12 cellular contexts compared by ENCODE assay signal in genomic region chr17:50211249-50212120, GRCh38. TPM values are rescaled to one million over a fixed set of nuclear protein-coding genes. Genes with fewer than 3 reads are reported as not detected.
A peak's percentile ranks its signal among the peaks of the same experiment; 100 is the strongest.
DNase-seq lines count a peak whose midpoint lies in the region; ATAC-seq and TF ChIP-seq lines count a peak whose summit lies in the region.
"Had no signal": no experiment of that assay in that cellular context is flagged by ENCODE, and none has a peak within 500 bp of the region (broad histone marks: within the 10 kb centered on the region; RNA-seq: fewer than 3 reads in every experiment).

No MANE protein-coding gene starts in this region.

- CTCF ChIA-PET in HCT116 (lab: Charles Lee) = interaction anchor here (1.0 to 5.0 kb wide), 3 partner anchors 11 to 62 kb away, joined by 3 to 46 read pairs (median 3); partner anchors contain the start of gene COL1A1
- CTCF ChIA-PET in A673 (lab: Charles Lee) = interaction anchor here (3.7 kb wide), 1 partner anchor 11 kb away, joined by 25 read pairs; the partner anchor contains the start of gene COL1A1

- H4K20me1 ChIP-seq in HCT116 (ENCODE audit: insufficient read depth) = no peaks in the 10 kb centered on the region

- H3K9ac ChIP-seq in HCT116 (ENCODE audit: low read length) (no peak overlapping the region; the same call in 1 of the 2 replicates), iPS-15b (ENCODE audit: low read depth, low read length) (no peak overlapping the region)

- intact Hi-C loops in HCT116 (cut with micrococcal nuclease) (no loop called here), body of pancreas (cut with DNase I) (no loop called here), A673 (cut with micrococcal nuclease; ENCODE audit: unreplicated experiment) (no loop called here), left colon (cut with DNase I, micrococcal nuclease) (no loop called here)

- H3K4me3 ChIP-seq in HCT116 (replicated peaks in 1 of 2; ENCODE audit: low read depth in 1 of 2, low read length in 2 of 2) (no peak overlapping the region), body of pancreas (no peak overlapping the region), iPS-15b (ENCODE audit: low read depth, low read length) (peak overlapping the region; percentile 18), A673 (ENCODE audit: low read depth, low read length, poor library complexity, severe bottlenecking) (no peak overlapping the region)
- H3K4me3 ChIP-seq: mucosa of descending colon had no signal

- no peak for TF ChIP-seq POLR2A in HCT116 (IDR thresholded peaks at IDR 0.05; ENCODE audit: borderline replicate concordance, extremely low read depth, insufficient read depth, insufficient read length)
- no peak for TF ChIP-seq POLR2A in body of pancreas (IDR thresholded peaks at IDR 0.05)

- H3K27me3 ChIP-seq in HCT116 (ENCODE audit: insufficient read depth, low read length) = no peaks in the 10 kb centered on the region
- peaks cover 0 to 5% of the 10 kb centered on the region in 2 donors for H3K27me3 ChIP-seq in body of pancreas
- H3K27me3 ChIP-seq in iPS-15b (ENCODE audit: control insufficient read depth, insufficient read depth, low read length) = no peaks in the 10 kb centered on the region
- H3K27me3 ChIP-seq in A673 (replicated peaks; ENCODE audit: insufficient read depth, low read depth, low read length, poor library complexity) = no peaks in the 10 kb centered on the region

- BruUV-seq in HCT116 (replicated peaks; lab: Mats Ljungman, UMichigan) = no TSS peak
- BruUV-seq in A673 (replicated peaks; lab: Mats Ljungman, UMichigan) = no TSS peak

- peak overlapping the region; percentile 65 for H3K4me2 ChIP-seq in HCT116 (ENCODE audit: low read length)

- ATAC-seq in HCT116 (no peak), body of pancreas (no peak), left colon (no peak)

- DNase-seq in HCT116 (ENCODE audit: low read depth, low spot score) (no peak), body of pancreas (no peak), A172 (ENCODE audit: low spot score) (no peak), A673 (ENCODE audit: low spot score) (no peak), left colon (no peak), G401 (ENCODE audit: low spot score) (no peak)
- peak; percentile 23 for DNase-seq in stimulated activated CD8-positive, alpha-beta memory T cell treated with anti-CD3 and anti-CD28 coated beads, Interleukin-4, amount 100 ng/mL, for 48 hours
- DNase-seq: activated naive CD8-positive, alpha-beta T cell treated with anti-CD3 and anti-CD28 coated beads for 36 hours; NCI-H510A treated with DMSO at 0.1 percent for 48 hours; stimulated activated CD4-positive, alpha-beta T cell treated with anti-CD3 and anti-CD28 coated beads, Interleukin-4, amount 100 ng/mL, for 1 hour had no signal

- RAD21 ChIA-PET in HCT116 (lab: Charles Lee; ENCODE audit: low non-redundant PET in 1 of 2, low total read pairs in 2 of 2, uncharacterized antibody in 2 of 2, unreplicated experiment in 2 of 2) = no interaction called here

- TF ChIP-seq RAD21 in HCT116 (IDR thresholded peaks at IDR 0.05; ENCODE audit: low read depth) = no peak

- WGBS in body of pancreas, 2 donors = 64 to 76% methylated on average over 8 to 9 of the region's 9 CpGs

- H3K4me1 ChIP-seq in HCT116 (ENCODE audit: control insufficient read depth in 1 of 2, insufficient read depth in 2 of 2, low read length in 2 of 2) = peaks cover 14 to 31% of the 10 kb centered on the region in 2 experiments
- H3K4me1 ChIP-seq in body of pancreas = no peaks in the 10 kb centered on the region
- H3K4me1 ChIP-seq in iPS-15b (ENCODE audit: control insufficient read depth, insufficient read depth, low read length) = peaks cover 38% of the 10 kb centered on the region
- H3K4me1 ChIP-seq in A673 (ENCODE audit: insufficient read depth, low read length, poor library complexity, severe bottlenecking) = peaks cover 23% of the 10 kb centered on the region

- in situ Hi-C loops in G401 (cut with HindIII; ENCODE audit: low sequenced_read_pairs) = no loop called here

- no peaks in the 10 kb centered on the region for H3K9me2 ChIP-seq in HCT116 (ENCODE audit: insufficient read depth)

- TF ChIP-seq CTCF in HCT116 (IDR thresholded peaks at IDR 0.05 in 2 of 3, conservative IDR thresholded peaks at IDR 0.05 in 1 of 3; ENCODE audit: borderline replicate concordance in 1 of 3, insufficient read depth in 1 of 3, low read depth in 2 of 3, low read length in 2 of 3) (no peak), body of pancreas (IDR thresholded peaks at IDR 0.05) (no peak), A673 (conservative IDR thresholded peaks at IDR 0.05; ENCODE audit: low read depth, low read length) (no peak)

- no peak overlapping the region for H2AFZ ChIP-seq in HCT116 (ENCODE audit: low read depth, low read length, poor library complexity, severe bottlenecking)

- H3K36me3 ChIP-seq in HCT116 (ENCODE audit: control insufficient read depth in 1 of 2, insufficient read depth in 2 of 2, low read length in 2 of 2) = no peaks in the 10 kb centered on the region
- no peaks in the 10 kb centered on the region for H3K36me3 ChIP-seq in body of pancreas (replicated peaks in 1 of 2; ENCODE audit: insufficient read depth in 1 of 2, low read depth in 2 of 2)
- no peaks in the 10 kb centered on the region for H3K36me3 ChIP-seq in iPS-15b (ENCODE audit: control insufficient read depth, insufficient read depth, low read length)
- H3K36me3 ChIP-seq in A673 (ENCODE audit: insufficient read depth, low read length, poor library complexity, severe bottlenecking) = no peaks in the 10 kb centered on the region

- H3K27ac ChIP-seq in HCT116 (ENCODE audit: low read depth, low read length) (no peak overlapping the region), body of pancreas (peak overlapping the region in 3 of 4 donors; percentile 6 to 38 (median 13)), A673 (ENCODE audit: low read depth, low read length, poor library complexity, severe bottlenecking) (no peak overlapping the region)

- H3K79me2 ChIP-seq in HCT116 (ENCODE audit: insufficient read depth, low read length) = no peaks in the 10 kb centered on the region

- POLR2A ChIA-PET in HCT116 (lab: Charles Lee) = no interaction called here
- POLR2A ChIA-PET in A673 (lab: Charles Lee; ENCODE audit: low non-redundant PET) = interaction anchor here (0.7 kb wide), 1 partner anchor 15 kb away, joined by 3 read pairs; no protein-coding TSS in a partner anchor

- H3K9me3 ChIP-seq in HCT116 (ENCODE audit: control insufficient read depth in 1 of 2, insufficient read depth in 1 of 2, low read depth in 1 of 2, low read length in 2 of 2) (no peaks in the 10 kb centered on the region), body of pancreas (no peaks in the 10 kb centered on the region), iPS-15b (ENCODE audit: control insufficient read depth, insufficient read depth, low read length) (no peaks in the 10 kb centered on the region), A673 (ENCODE audit: low read depth, low read length, poor library complexity, severe bottlenecking) (no peaks in the 10 kb centered on the region)
- H3K9me3 ChIP-seq: mucosa of descending colon had no signal

TF ChIP-seq in HCT116, 20 proteins besides CTCF, POLR2A, EP300 and RAD21:
- TF ChIP-seq SRF (IDR thresholded peaks at IDR 0.05; ENCODE audit: low read depth) (no peak), ZNF274 (IDR thresholded peaks at IDR 0.05; ENCODE audit: low read depth, low read length) (no peak), SP1 (IDR thresholded peaks at IDR 0.05; ENCODE audit: low read depth) (no peak), ZBTB33 (IDR thresholded peaks at IDR 0.05; ENCODE audit: extremely low read depth, insufficient replicate concordance, low read length) (no peak), TCF7L2 (IDR thresholded peaks at IDR 0.05; ENCODE audit: borderline replicate concordance, extremely low read depth, insufficient read depth, insufficient read length) (no peak), JUND (IDR thresholded peaks at IDR 0.05) (no peak), FOSL1 (IDR thresholded peaks at IDR 0.05; ENCODE audit: low read depth) (no peak)
- TF ChIP-seq, protein P1, sequence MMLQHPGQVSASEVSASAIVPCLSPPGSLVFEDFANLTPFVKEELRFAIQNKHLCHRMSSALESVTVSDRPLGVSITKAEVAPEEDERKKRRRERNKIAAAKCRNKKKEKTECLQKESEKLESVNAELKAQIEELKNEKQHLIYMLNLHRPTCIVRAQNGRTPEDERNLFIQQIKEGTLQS (IDR thresholded peaks at IDR 0.05) = no peak

RNA-seq across cellular contexts. Expression of gene COL1A1, which starts 10.1 kb away (rescaled TPM):
- 33.6 TPM for total RNA-seq in HCT116 (2021; ENCODE audit: unreplicated experiment)
- 22.1 and 42.6 TPM in 2 replicates for polyA plus RNA-seq in HCT116 (2012)
- 10 to 100 TPM; 11.2 to 62.3 TPM for total RNA-seq in body of pancreas
- 6.2 and 15.7 TPM in 2 replicates for total RNA-seq in A172 (2014; rRNA removed; shearing (Covaris generic))
- 24.6 and 44.7 TPM in 2 replicates for total RNA-seq in A673 (2021)
- 10 to 100 TPM; 33.5 to 91.9 TPM for total RNA-seq in left colon
- total RNA-seq in G401 (2014; rRNA removed; shearing (Covaris generic)) = 72.4 and 86.8 TPM in 2 replicates

RNA-seq across cellular contexts. Expression of gene SGCA, which starts 45.7 kb away (rescaled TPM):
- 0.37 TPM for total RNA-seq in HCT116 (2021; ENCODE audit: unreplicated experiment)
- 0.21 and 0.56 TPM in 2 replicates for polyA plus RNA-seq in HCT116 (2012)
- total RNA-seq in body of pancreas = 1 to 10 TPM in 1 of 2 donors, not detected in 1; 1.3 TPM
- 0.22 and 9.3 TPM in 2 replicates for total RNA-seq in A172 (2014; rRNA removed; shearing (Covaris generic))
- not detected in 2 replicates for total RNA-seq in A673 (2021)
- 1 to 10 TPM in 1 of 2 donors, under 1 TPM in 1; 0.31 to 4.7 TPM for total RNA-seq in left colon
- total RNA-seq in G401 (2014; rRNA removed; shearing (Covaris generic)) = 19.0 and 49.0 TPM in 2 replicates

Comparison
In these comparisons a context has a peak if more than half of its experiments do, and no peak if none do; other contexts are left out.
1. H3K27ac ChIP-seq: peak in body of pancreas (3 of 4); none in HCT116 (single experiment) and A673 (single experiment).